25 cellular contexts compared by ENCODE assay signal in genomic region chr9:130631331-130632080, GRCh38. TPM values are rescaled to one million over a fixed set of nuclear protein-coding genes. Genes with fewer than 3 reads are reported as not detected.
"Had no signal": no experiment of that assay in that cellular context is flagged by ENCODE, and none has a peak within 500 bp of the region (broad histone marks: within the 10 kb centered on the region; RNA-seq: fewer than 3 reads in every experiment).

No MANE protein-coding gene starts in this region.

- H3K4me1 ChIP-seq: esophagus squamous epithelium, left lung, prostate gland, testis had no signal

- DNase-seq: activated CD4-positive, alpha-beta T cell treated with anti-CD3 and anti-CD28 coated beads for 36 hours; activated CD4-positive, alpha-beta T cell treated with anti-CD3 and anti-CD28 coated beads, Interleukin-2, amount 50 U/mL, for 48 hours; activated CD4-positive, CD25-positive, alpha-beta regulatory T cell; activated CD8-positive, alpha-beta memory T cell treated with anti-CD3 and anti-CD28 coated beads for 24 hours; activated naive CD4-positive, alpha-beta T cell treated with anti-CD3 and anti-CD28 coated beads, Interleukin-2, amount 10 ng/mL, durations not matched to agents 7 days and 5 days; amniotic stem cell; esophagus squamous epithelium; foreskin melanocyte; kidney glomerular epithelial cell; ovary; stimulated activated CD4-positive, alpha-beta T cell treated with anti-CD3 and anti-CD28 coated beads, Interleukin-2, amount 100 ng/mL, for 48 hours; stimulated activated naive CD8-positive, alpha-beta T cell treated with anti-CD3 and anti-CD28 coated beads, Interleukin-15, Interleukin-2, amounts not matched to agents 100 U/mL and 50 U/mL, for 24 hours; T-helper 1 cell; trophoblast cell had no signal

- H3K27ac ChIP-seq: epithelial cell of prostate, esophagus squamous epithelium, left lung, neutrophil, ovary, prostate gland, testis had no signal

- ATAC-seq: activated CD4-positive, alpha-beta T cell treated with anti-CD3 and anti-CD28 coated beads for 36 hours; left lung; stimulated activated naive CD8-positive, alpha-beta T cell treated with anti-CD3 and anti-CD28 coated beads, Interleukin-15, Interleukin-2, amounts not matched to agents 100 U/mL and 50 U/mL, for 24 hours had no signal

- H3K4me1 Mint-ChIP-seq: activated CD4-positive, alpha-beta T cell treated with anti-CD3 and anti-CD28 coated beads for 36 hours; activated naive CD4-positive, alpha-beta T cell treated with anti-CD3 and anti-CD28 coated beads, Interleukin-2, amount 10 ng/mL, durations not matched to agents 7 days and 5 days; nephron had no signal

- H3K4me3 Mint-ChIP-seq: activated CD4-positive, alpha-beta T cell treated with anti-CD3 and anti-CD28 coated beads for 36 hours; activated naive CD4-positive, alpha-beta T cell treated with anti-CD3 and anti-CD28 coated beads, Interleukin-2, amount 10 ng/mL, durations not matched to agents 7 days and 5 days; dendritic cell treated with granulocyte-macrophage colony-stimulating factor and Interleukin-4, amounts not matched to agents 40 ng/mL and 50 ng/mL, for 4 days; nephron; T-helper 2 cell treated with Interferon-gamma antibody and Interleukin-4, amounts not matched to agents 5 μg/mL and 100 μg/mL, for 36 hours had no signal

- H3K27me3 ChIP-seq: esophagus squamous epithelium, heart right ventricle, left lung, neutrophil, ovary, testis had no signal

- H3K36me3 ChIP-seq: ovary had no signal

- H3K27ac Mint-ChIP-seq: activated CD4-positive, alpha-beta T cell treated with anti-CD3 and anti-CD28 coated beads for 36 hours; activated naive CD4-positive, alpha-beta T cell treated with anti-CD3 and anti-CD28 coated beads, Interleukin-2, amount 10 ng/mL, durations not matched to agents 7 days and 5 days; dendritic cell treated with granulocyte-macrophage colony-stimulating factor and Interleukin-4, amounts not matched to agents 40 ng/mL and 50 ng/mL, for 4 days; nephron; T-helper 2 cell treated with Interferon-gamma antibody and Interleukin-4, amounts not matched to agents 5 μg/mL and 100 μg/mL, for 36 hours had no signal

- H3K4me3 ChIP-seq: esophagus squamous epithelium, heart right ventricle, left lung, lung, ovary, prostate gland, testis had no signal

- H3K27me3 Mint-ChIP-seq: activated CD4-positive, alpha-beta T cell treated with anti-CD3 and anti-CD28 coated beads for 36 hours; activated naive CD4-positive, alpha-beta T cell treated with anti-CD3 and anti-CD28 coated beads, Interleukin-2, amount 10 ng/mL, durations not matched to agents 7 days and 5 days; dendritic cell treated with granulocyte-macrophage colony-stimulating factor and Interleukin-4, amounts not matched to agents 40 ng/mL and 50 ng/mL, for 4 days had no signal

- H3K9me3 ChIP-seq: esophagus squamous epithelium, heart right ventricle, left lung, neutrophil, ovary, prostate gland, testis had no signal

- H3K9me3 Mint-ChIP-seq: activated naive CD4-positive, alpha-beta T cell treated with anti-CD3 and anti-CD28 coated beads, Interleukin-2, amount 10 ng/mL, durations not matched to agents 7 days and 5 days; dendritic cell treated with granulocyte-macrophage colony-stimulating factor and Interleukin-4, amounts not matched to agents 40 ng/mL and 50 ng/mL, for 4 days; nephron; T-helper 2 cell treated with Interferon-gamma antibody and Interleukin-4, amounts not matched to agents 5 μg/mL and 100 μg/mL, for 36 hours had no signal

RNA-seq across cellular contexts. Expression of gene PRDM12, which starts 32.9 kb away (rescaled TPM):
- total RNA-seq: esophagus squamous epithelium, glomerular endothelial cell, heart right ventricle, left lung, ovary, prostate gland had no signal
- polyA plus RNA-seq: ovary had no signal
